ENCODE assay signal across 8 cellular contexts in genomic region chr9:36036780-36037579, GRCh38. TPM values are rescaled to one million over a fixed set of nuclear protein-coding genes. Genes with fewer than 3 reads are reported as not detected.
DNase-seq lines count a peak whose midpoint lies in the region; ATAC-seq, FAIRE-seq and TF ChIP-seq lines count a peak whose summit lies in the region.

Gene RECK (plus strand): TSS chr9:36036913. CDS start chr9:36036999, 86 bp downstream.

- no peaks in the 10 kb centered on the region for H3K9me3 ChIP-seq in breast epithelium
- no peaks in the 10 kb centered on the region for H3K9me3 ChIP-seq in iPS-18c (ENCODE audit: control insufficient read depth, insufficient read depth, low read length)
- no peaks in the 10 kb centered on the region for H3K9me3 ChIP-seq in skeletal muscle satellite cell (replicated peaks; ENCODE audit: low read length)

- H3K4me3 ChIP-seq in breast epithelium (peak within 1 kb of the TSS; percentile 88 to 98 (median 89)), iPS-18c (ENCODE audit: insufficient read depth, low read depth, low read length) (peak within 1 kb of the TSS; percentile 91), skeletal muscle satellite cell (ENCODE audit: low read length) (peak within 1 kb of the TSS; percentile 98)

- H3K27ac ChIP-seq in VCaP (peak within 1 kb of the TSS; percentile 72), breast epithelium (peak within 1 kb of the TSS; percentile 82 to 87)

- peak; percentile 83 for FAIRE-seq in GM12891 (lab: Jason Lieb, UNC)

- peak within 1 kb of the TSS; percentile 95 for H3K4me2 ChIP-seq in skeletal muscle satellite cell (ENCODE audit: low read length)

- no peaks in the 10 kb centered on the region for H3K27me3 ChIP-seq in breast epithelium
- H3K27me3 ChIP-seq in skeletal muscle satellite cell (ENCODE audit: control insufficient read depth, insufficient read depth, low read length) = no peaks in the 10 kb centered on the region

- TF ChIP-seq POLR2A in GM12891 (IDR thresholded peaks at IDR 0.05; ENCODE audit: low read depth, low read length) = no peak
- TF ChIP-seq POLR2A in breast epithelium (IDR thresholded peaks at IDR 0.05) = peak; percentile 21

- DNase-seq in GM12891 (ENCODE audit: insufficient read length, low spot score) (peak; percentile 82), NCI-H1930 (lab: John Stamatoyannopoulos, UW) (peak; percentile 17 to 72), breast epithelium (ENCODE audit: low spot score in 2 of 2) (peak; percentile 80 to 87)

- peak within 1 kb of the TSS; percentile 98 for H3K9ac ChIP-seq in skeletal muscle satellite cell (ENCODE audit: low read depth, low read length)

- H3K4me1 ChIP-seq in breast epithelium (no peaks in the 10 kb centered on the region), skeletal muscle satellite cell (ENCODE audit: control insufficient read depth, insufficient read depth, low read length) (peaks cover 48% of the 10 kb centered on the region)

- H3K36me3 ChIP-seq in breast epithelium = no peaks in the 10 kb centered on the region
- H3K36me3 ChIP-seq in skeletal muscle satellite cell (ENCODE audit: insufficient read depth, low read length) = peaks cover 3% of the 10 kb centered on the region

- ATAC-seq in HG02763 (IDR thresholded peaks at IDR 0.05; ENCODE audit: unreplicated experiment) (peak; percentile 86), HG02970 (IDR thresholded peaks at IDR 0.05; ENCODE audit: low FRiP score, unreplicated experiment) (no peak)

- TF ChIP-seq CTCF in VCaP (conservative IDR thresholded peaks at IDR 0.05) (no peak), breast epithelium (IDR thresholded peaks at IDR 0.05) (no peak)

- intact Hi-C loops in breast epithelium (cut with DNase I; ENCODE audit: low total_unique reads) = loop anchor here (2.0 kb wide), 1 partner anchor 64 kb away; no protein-coding TSS in a partner anchor

TF ChIP-seq in GM12891, 5 proteins besides CTCF, POLR2A, EP300 and RAD21:
- no peak for TF ChIP-seq SPI1 (IDR thresholded peaks at IDR 0.05; ENCODE audit: low read depth, low read length)
- no peak for TF ChIP-seq TAF1 (IDR thresholded peaks at IDR 0.05; ENCODE audit: low read depth, low read length)

RNA-seq across cellular contexts. Expression of gene RECK, which starts in this region (rescaled TPM):
- 1.3 TPM for polyA plus RNA-seq in GM12891 (2012; ENCODE audit: low read depth, missing spikeins)
- 10 to 100 TPM; 12.7 to 25.6 (median 17.7) TPM for total RNA-seq in breast epithelium
- 13.7 and 13.8 TPM in 2 replicates for total RNA-seq in skeletal muscle satellite cell (2012; rRNA removed)
